Comparison of ENCODE assay signal across 8 cellular contexts in genomic region chr18:9333441-9334350, GRCh38. TPM values are rescaled to one million over a fixed set of nuclear protein-coding genes. Genes with fewer than 3 reads are reported as not detected.
DNase-seq lines count a peak whose midpoint lies in the region; ATAC-seq and TF ChIP-seq lines count a peak whose summit lies in the region.

No MANE protein-coding gene starts in this region.

- dilution Hi-C loops in mammary epithelial cell (cut with HindIII; ENCODE audit: low sequenced_read_pairs): no loop called here

- peak overlapping the region; percentile 71 for H3K9ac ChIP-seq in mammary epithelial cell (ENCODE audit: insufficient read depth, low read length)
- H3K9ac ChIP-seq in subcutaneous abdominal adipose tissue (ENCODE audit: low read length in 5 of 5): peak overlapping the region in 4 of 5 donors; percentile 47 to 76 (median 60)

- POLR2A ChIA-PET in HEK293T (lab: Yijun Ruan, JAX): interaction anchor here (1.3 to 1.4 kb wide), 3 partner anchors 13 to 180 kb away, joined by 3 to 4 read pairs (median 3); no protein-coding TSS in a partner anchor

- ATAC-seq in left lobe of liver: peak; percentile 50

- CTCF ChIA-PET in HEK293T (lab: Yijun Ruan, JAX) (interaction anchor here (0.6 to 0.7 kb wide), 2 partner anchors 86 to 197 kb away, joined by 3 to 4 read pairs; partner anchors contain the start of gene ANKRD12), mammary epithelial cell (lab: Charles Lee; ENCODE audit: low non-redundant PET) (interaction anchor here (0.7 to 1.0 kb wide), 2 partner anchors 51 to 260 kb away, joined by 5 to 11 read pairs; no protein-coding TSS in a partner anchor)

- intact Hi-C loops in mammary epithelial cell (cut with micrococcal nuclease): loop anchor here (1.0 to 2.0 kb wide), 5 partner anchors 142 to 679 kb away; partner anchors contain the start of genes ANKRD12 and RALBP1

- H3K4me1 ChIP-seq in mammary epithelial cell (ENCODE audit: insufficient read depth, low read length) (peaks cover 10% of the 10 kb centered on the region), subcutaneous abdominal adipose tissue (ENCODE audit: control insufficient read depth in 5 of 5, insufficient read depth in 5 of 5, low read length in 5 of 5) (peaks cover 2 to 16% (median 15%) of the 10 kb centered on the region in 5 donors)

- peak overlapping the region; percentile 62 to 64 (median 64) for H3K4me3 ChIP-seq in mammary epithelial cell (replicated peaks in 1 of 3; ENCODE audit: insufficient read depth in 1 of 3, low read depth in 2 of 3, low read length in 3 of 3)
- peak overlapping the region; percentile 74 to 87 (median 80) for H3K4me3 ChIP-seq in subcutaneous abdominal adipose tissue (ENCODE audit: low read depth in 1 of 5, low read length in 5 of 5)

- peak overlapping the region; percentile 99 for H2AFZ ChIP-seq in mammary epithelial cell (ENCODE audit: low read depth, low read length)

- H3K79me2 ChIP-seq in mammary epithelial cell (ENCODE audit: insufficient read depth, low read length): peaks cover 25% of the 10 kb centered on the region

- H3K36me3 ChIP-seq in mammary epithelial cell (ENCODE audit: insufficient read depth, low read length): no peaks in the 10 kb centered on the region
- peaks cover 0 to 7% (median 2%) of the 10 kb centered on the region in 5 donors for H3K36me3 ChIP-seq in subcutaneous abdominal adipose tissue (ENCODE audit: control insufficient read depth in 5 of 5, insufficient read depth in 5 of 5, low read length in 5 of 5)

- TSS peak; percentile 63 for BruUV-seq in mammary epithelial cell (replicated peaks; lab: Mats Ljungman, UMichigan)

- peak overlapping the region; percentile 99 for H3K4me2 ChIP-seq in mammary epithelial cell (ENCODE audit: insufficient read depth, low read depth, low read length)

- H3K27me3 ChIP-seq in mammary epithelial cell (ENCODE audit: insufficient read depth, low read length): no peaks in the 10 kb centered on the region
- no peaks in the 10 kb centered on the region for H3K27me3 ChIP-seq in subcutaneous abdominal adipose tissue (ENCODE audit: control insufficient read depth in 5 of 5, insufficient read depth in 4 of 5, low read length in 5 of 5)

- TF ChIP-seq CTCF in mammary epithelial cell (conservative IDR thresholded peaks at IDR 0.05 in 1 of 2, IDR thresholded peaks at IDR 0.05 in 1 of 2; ENCODE audit: extremely low read depth in 1 of 2, insufficient read depth in 1 of 2, low read depth in 1 of 2, low read length in 2 of 2): no peak

- peak; percentile 65 for DNase-seq in NCI-H510A treated with DMSO at 0.1 percent for 48 hours (lab: John Stamatoyannopoulos, UW)
- no peak for DNase-seq in NCI-H510A (lab: John Stamatoyannopoulos, UW)
- DNase-seq in HEK293T (ENCODE audit: extremely low spot score): peak; percentile 18
- DNase-seq in NCI-H2227 (lab: John Stamatoyannopoulos, UW; ENCODE audit: unreplicated experiment): peak; percentile 89
- no peak for DNase-seq in mammary epithelial cell
- no peak for DNase-seq in left lobe of liver (ENCODE audit: low spot score)
- DNase-seq in DMS153 treated with DMSO at 0.1 percent for 48 hours (lab: John Stamatoyannopoulos, UW; ENCODE audit: unreplicated experiment): no peak

- H3K27ac ChIP-seq in mammary epithelial cell (ENCODE audit: insufficient read depth, low read depth, low read length) (peak overlapping the region; percentile 63), subcutaneous abdominal adipose tissue (ENCODE audit: low read depth, low read length) (peak overlapping the region; percentile 23)

- H3K9me3 ChIP-seq in mammary epithelial cell (replicated peaks; ENCODE audit: insufficient read depth, low read length): no peaks in the 10 kb centered on the region
- peaks cover 0 to 3% (median 0%) of the 10 kb centered on the region in 5 donors for H3K9me3 ChIP-seq in subcutaneous abdominal adipose tissue (ENCODE audit: control insufficient read depth in 5 of 5, low read length in 5 of 5)

- WGBS in mammary epithelial cell (ENCODE audit: low coverage, missing lambda C conversion rate): 39% methylated on average over 47 of the region's 52 CpGs

- H4K20me1 ChIP-seq in mammary epithelial cell (ENCODE audit: insufficient read depth, low read length): no peaks in the 10 kb centered on the region

- in situ Hi-C loops in mammary epithelial cell (cut with MboI; ENCODE audit: low sequenced_read_pairs in 2 of 2): no loop called here

TF ChIP-seq in HEK293T, 16 proteins besides CTCF, POLR2A, EP300 and RAD21:
- peak; percentile 83 for TF ChIP-seq L3MBTL2 (conservative IDR thresholded peaks at IDR 0.05)
- peak; percentile 47; the same call in 1 of the 2 replicates for TF ChIP-seq ZNF384 (IDR thresholded peaks at IDR 0.05)
- TF ChIP-seq ARNT (IDR thresholded peaks at IDR 0.05): no peak
- TF ChIP-seq PKNOX1 (IDR thresholded peaks at IDR 0.05): no peak

RNA-seq across cellular contexts. Expression of gene TWSG1, which starts 0.9 kb away (rescaled TPM):
- total RNA-seq in mammary epithelial cell (10 to 100 TPM; 41.0 to 63.8 TPM), left lobe of liver (4.4 TPM)
- polyA plus RNA-seq in mammary epithelial cell: 35.3 TPM
- polyA minus RNA-seq in mammary epithelial cell: 56.5 TPM

Comparison
In these comparisons a context has a peak if more than half of its experiments do, and no peak if none do; other contexts are left out.
1. DNase-seq: peak in NCI-H510A treated with DMSO at 0.1 percent for 48 hours (single experiment), HEK293T (single experiment) and NCI-H2227 (single experiment); none in NCI-H510A (single experiment), mammary epithelial cell (single experiment), left lobe of liver (single experiment) and DMS153 treated with DMSO at 0.1 percent for 48 hours (single experiment).